Comparison of ENCODE assay signal across 8 cellular contexts in genomic region chr14:70359076-70359424, GRCh38. TPM values are rescaled to one million over a fixed set of nuclear protein-coding genes. Genes with fewer than 3 reads are reported as not detected.
DNase-seq lines count a peak whose midpoint lies in the region; ATAC-seq and TF ChIP-seq lines count a peak whose summit lies in the region.

No MANE protein-coding gene starts in this region.

- DNase-seq in NCI-H1105 (lab: John Stamatoyannopoulos, UW) (peak; percentile 25), NCI-H1105 treated with DMSO at 0.1 percent for 48 hours (lab: John Stamatoyannopoulos, UW) (no peak), astrocyte of the spinal cord (ENCODE audit: low read depth, low spot score) (no peak), lower lobe of right lung (no peak), uterus (no peak), AML-193 (lab: John Stamatoyannopoulos, UW) (no peak)

- TF ChIP-seq CTCF in astrocyte of the spinal cord (IDR thresholded peaks at IDR 0.05; ENCODE audit: low read depth, low read length) = no peak
- no peak for TF ChIP-seq CTCF in lower lobe of right lung (IDR thresholded peaks at IDR 0.05)
- no peak for TF ChIP-seq CTCF in uterus (IDR thresholded peaks at IDR 0.05)

- ATAC-seq in HG03432 (IDR thresholded peaks at IDR 0.05; ENCODE audit: unreplicated experiment) (peak; percentile 11), lower lobe of right lung (no peak), HG02852 (IDR thresholded peaks at IDR 0.05; ENCODE audit: unreplicated experiment) (no peak)

- intact Hi-C loops in lower lobe of right lung (cut with DNase I) (no loop called here), uterus (cut with DNase I; ENCODE audit: low total_unique reads) (no loop called here)

- H3K27me3 ChIP-seq in lower lobe of right lung (ENCODE audit: low read depth) (no peaks in the 10 kb centered on the region), uterus (no peaks in the 10 kb centered on the region)

- H3K27ac ChIP-seq in lower lobe of right lung (peak overlapping the region; percentile 84), uterus (peak overlapping the region; percentile 74 to 83)

- peaks cover 22% of the 10 kb centered on the region for H3K4me1 ChIP-seq in lower lobe of right lung
- peaks cover 0 to 7% of the 10 kb centered on the region in 2 donors for H3K4me1 ChIP-seq in uterus

- H3K9me3 ChIP-seq in lower lobe of right lung (no peaks in the 10 kb centered on the region), uterus (no peaks in the 10 kb centered on the region)

- TF ChIP-seq POLR2A in uterus (IDR thresholded peaks at IDR 0.05) = no peak

- H3K36me3 ChIP-seq in lower lobe of right lung (no peaks in the 10 kb centered on the region), uterus (no peaks in the 10 kb centered on the region)

- H3K4me3 ChIP-seq in astrocyte of the spinal cord (ENCODE audit: low read depth, low read length) = peak overlapping the region; percentile 91
- peak overlapping the region; percentile 82 for H3K4me3 ChIP-seq in lower lobe of right lung
- peak overlapping the region; percentile 65 to 67 for H3K4me3 ChIP-seq in uterus

- in situ Hi-C loops in astrocyte of the spinal cord (cut with HindIII; ENCODE audit: low sequenced_read_pairs) = no loop called here

RNA-seq across cellular contexts. Expression of gene COX16, which starts 0.4 kb away (rescaled TPM):
- 27.6 TPM for total RNA-seq in lower lobe of right lung
- total RNA-seq in uterus = 10 to 100 TPM; 20.6 to 47.8 (median 34.8) TPM

RNA-seq across cellular contexts. Expression of gene SYNJ2BP, which starts 57.8 kb away (rescaled TPM):
- total RNA-seq in lower lobe of right lung (40.4 TPM), uterus (10 to 100 TPM; 11.8 to 51.7 (median 32.3) TPM)
